7 cellular contexts compared by ENCODE assay signal in genomic region chr6:122399348-122400120, GRCh38.
A peak's percentile ranks its signal among the peaks of the same experiment; 100 is the strongest.
DNase-seq lines count a peak whose midpoint lies in the region; ATAC-seq and TF ChIP-seq lines count a peak whose summit lies in the region.

A gene with protein sequence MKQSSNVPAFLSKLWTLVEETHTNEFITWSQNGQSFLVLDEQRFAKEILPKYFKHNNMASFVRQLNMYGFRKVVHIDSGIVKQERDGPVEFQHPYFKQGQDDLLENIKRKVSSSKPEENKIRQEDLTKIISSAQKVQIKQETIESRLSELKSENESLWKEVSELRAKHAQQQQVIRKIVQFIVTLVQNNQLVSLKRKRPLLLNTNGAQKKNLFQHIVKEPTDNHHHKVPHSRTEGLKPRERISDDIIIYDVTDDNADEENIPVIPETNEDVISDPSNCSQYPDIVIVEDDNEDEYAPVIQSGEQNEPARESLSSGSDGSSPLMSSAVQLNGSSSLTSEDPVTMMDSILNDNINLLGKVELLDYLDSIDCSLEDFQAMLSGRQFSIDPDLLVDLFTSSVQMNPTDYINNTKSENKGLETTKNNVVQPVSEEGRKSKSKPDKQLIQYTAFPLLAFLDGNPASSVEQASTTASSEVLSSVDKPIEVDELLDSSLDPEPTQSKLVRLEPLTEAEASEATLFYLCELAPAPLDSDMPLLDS (plus strand): TSS chr6:122399652. CDS start chr6:122399738, 86 bp downstream.

- TF ChIP-seq POLR2A in GM18505 (IDR thresholded peaks at IDR 0.05; ENCODE audit: borderline replicate concordance, extremely low read depth, insufficient read depth, insufficient read length) = peak; percentile 67

- peak; percentile 26 for TF ChIP-seq CTCF in retinal pigment epithelial cell (conservative IDR thresholded peaks at IDR 0.05; ENCODE audit: low read depth, low read length)

- peak; percentile 99 for DNase-seq in NCI-H2029 (lab: John Stamatoyannopoulos, UW)
- peak; percentile 92 for DNase-seq in T-helper 22 cell (ENCODE audit: low read depth)
- peak; percentile 100 for DNase-seq in astrocyte of the hippocampus (ENCODE audit: low read depth, low spot score)
- DNase-seq in hippocampal formation (lab: John Stamatoyannopoulos, UW) = peak; percentile 97 to 99
- peak; percentile 98 for DNase-seq in retinal pigment epithelial cell (ENCODE audit: low read depth)

- H3K4me3 ChIP-seq in retinal pigment epithelial cell (ENCODE audit: low read length) = peak within 1 kb of the TSS; percentile 90

- peak; percentile 99 for ATAC-seq in GM18505 (IDR thresholded peaks at IDR 0.05; ENCODE audit: unreplicated experiment)
- ATAC-seq in HG02973 (IDR thresholded peaks at IDR 0.05; ENCODE audit: unreplicated experiment) = peak; percentile 99

Comparison
In these comparisons a context has a peak if more than half of its experiments do, and no peak if none do; other contexts are left out.
1. Peak in every context shown above with its lines: DNase-seq, ATAC-seq and H3K4me3 ChIP-seq.